In genomic region chr17:75224983-75225382, GRCh38 we compare ENCODE assay signal across 23 cellular contexts.
"Had no signal": no experiment of that assay in that cellular context is flagged by ENCODE, and none has a peak within 500 bp of the region (broad histone marks: within the 10 kb centered on the region; RNA-seq: fewer than 3 reads in every experiment).

No MANE protein-coding gene starts in this region.

- H3K4me3 ChIP-seq: gastroesophageal sphincter, hepatocyte, left ventricle myocardium inferior, skin epidermis, suprapubic skin, tibial artery had no signal

- DNase-seq: activated CD4-positive, alpha-beta T cell treated with anti-CD3 and anti-CD28 coated beads for 36 hours; activated CD4-positive, CD25-positive, alpha-beta regulatory T cell; activated CD8-positive, alpha-beta T cell treated with anti-CD3 and anti-CD28 coated beads, Interleukin-2, amount 10 ng/mL, durations not matched to agents 7 days and 5 days; activated effector memory CD4-positive, alpha-beta T cell treated with anti-CD3 and anti-CD28 coated beads, Interleukin-2, amount 50 U/mL, for 16 hours; activated T-cell treated with anti-CD3 and anti-CD28 coated beads for 4 hours; brain microvascular endothelial cell; islet precursor cell; left ventricle myocardium inferior; naive B cell; nephron progenitor cell; stimulated activated CD4-positive, alpha-beta T cell treated with anti-CD3 and anti-CD28 coated beads, Interleukin-12 subunit alpha, Interleukin-12 subunit beta, amount 100 ng/mL, for 4 hours; stimulated activated CD4-positive, alpha-beta T cell treated with anti-CD3 and anti-CD28 coated beads, Interleukin-4, amount 100 ng/mL, for 1 hour; tibial artery had no signal

- H3K27ac Mint-ChIP-seq: activated CD8-positive, alpha-beta T cell treated with anti-CD3 and anti-CD28 coated beads, Interleukin-2, amount 10 ng/mL, durations not matched to agents 7 days and 5 days; activated naive CD8-positive, alpha-beta T cell; activated T-helper 1 cell treated with anti-CD3 and anti-CD28 coated beads, Interleukin-12 subunit alpha, Interleukin-12 subunit beta, Interleukin-2, Interleukin-4 antibody, amounts not matched to agents 30 ng/mL and 10 ng/mL and 1 ng/mL, durations not matched to agents 14 hours and 24 hours and 36 hours; nephron progenitor cell; progenitor cell of endocrine pancreas; stimulated activated memory B cell treated with anti-CD40 and anti-IgM and Interleukin-4, amounts not matched to agents 10 μg/mL and 1 μg/mL and 100 μg/mL, for 72 hours had no signal

- H3K9me3 Mint-ChIP-seq: activated T-helper 1 cell treated with anti-CD3 and anti-CD28 coated beads, Interleukin-12 subunit alpha, Interleukin-12 subunit beta, Interleukin-2, Interleukin-4 antibody, amounts not matched to agents 30 ng/mL and 10 ng/mL and 1 ng/mL, durations not matched to agents 14 hours and 24 hours and 36 hours; naive B cell; nephron progenitor cell; stimulated activated memory B cell treated with anti-CD40 and anti-IgM and Interleukin-4, amounts not matched to agents 10 μg/mL and 1 μg/mL and 100 μg/mL, for 72 hours had no signal

- ATAC-seq: activated CD8-positive, alpha-beta T cell treated with anti-CD3 and anti-CD28 coated beads, Interleukin-2, amount 10 ng/mL, durations not matched to agents 7 days and 5 days; gastroesophageal sphincter; sciatic nerve; stimulated activated memory B cell treated with anti-CD40 and anti-IgM and Interleukin-4, amounts not matched to agents 10 μg/mL and 1 μg/mL and 100 μg/mL, for 72 hours had no signal

- H3K27ac ChIP-seq: brain microvascular endothelial cell, gastroesophageal sphincter, hepatocyte, left ventricle myocardium inferior, neutrophil, skin epidermis, suprapubic skin, tibial artery had no signal

- H3K27me3 ChIP-seq: brain microvascular endothelial cell, gastroesophageal sphincter, hepatocyte, neutrophil, suprapubic skin, tibial artery had no signal
